In the genomic region with DNA sequence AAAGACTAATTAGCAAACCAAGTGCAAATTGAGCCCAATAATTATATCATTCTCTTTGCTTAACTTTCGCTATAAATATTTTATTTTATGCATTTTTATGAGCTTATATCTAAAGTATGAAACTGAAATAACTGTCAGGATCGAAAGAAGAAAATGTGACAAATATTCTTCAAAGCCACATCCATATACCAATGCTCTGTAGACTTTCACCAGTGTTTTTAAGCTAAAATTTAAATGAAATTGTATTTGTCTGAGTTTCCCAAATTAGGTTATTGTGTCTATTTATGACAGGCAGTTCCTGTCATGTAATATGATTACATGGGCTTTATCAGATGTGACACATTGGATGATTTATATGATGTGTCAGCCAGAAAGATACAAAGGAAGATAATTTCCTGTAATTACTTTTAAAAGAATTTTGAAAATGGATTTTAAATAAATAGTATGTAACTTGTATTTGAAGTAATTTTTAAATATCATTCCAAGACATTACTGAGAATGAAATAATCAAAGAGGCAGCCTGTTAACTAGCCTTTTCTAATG, we compare ENCODE assay signal across 2 cellular contexts.
TF ChIP-seq lines count a peak whose summit lies in the region.

No MANE protein-coding gene starts in this region.

TF ChIP-seq in SK-N-SH, 30 proteins besides CTCF, POLR2A, EP300 and RAD21 (continued from another document):
- TF ChIP-seq, protein P1, sequence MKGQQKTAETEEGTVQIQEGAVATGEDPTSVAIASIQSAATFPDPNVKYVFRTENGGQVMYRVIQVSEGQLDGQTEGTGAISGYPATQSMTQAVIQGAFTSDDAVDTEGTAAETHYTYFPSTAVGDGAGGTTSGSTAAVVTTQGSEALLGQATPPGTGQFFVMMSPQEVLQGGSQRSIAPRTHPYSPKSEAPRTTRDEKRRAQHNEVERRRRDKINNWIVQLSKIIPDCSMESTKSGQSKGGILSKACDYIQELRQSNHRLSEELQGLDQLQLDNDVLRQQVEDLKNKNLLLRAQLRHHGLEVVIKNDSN (IDR thresholded peaks at IDR 0.05; ENCODE audit: borderline replicate concordance, low read depth) = no peak
- TF ChIP-seq TAF1 (IDR thresholded peaks at IDR 0.05; ENCODE audit: borderline replicate concordance, low read depth, low read length) = no peak
- peak; percentile 76; the same call in 1 of the 2 replicates for TF ChIP-seq POLR2AphosphoS5 (IDR thresholded peaks at IDR 0.05; ENCODE audit: low read depth, low read length)
- peak; percentile 47; the same call in 1 of the 2 replicates for TF ChIP-seq RXRA (IDR thresholded peaks at IDR 0.05; ENCODE audit: borderline replicate concordance, low read depth)
- peak; percentile 89 for TF ChIP-seq TEAD4 (IDR thresholded peaks at IDR 0.05; ENCODE audit: borderline replicate concordance, insufficient read depth)
- peak; percentile 91 for TF ChIP-seq JUND (IDR thresholded peaks at IDR 0.05)
- TF ChIP-seq, protein P2, sequence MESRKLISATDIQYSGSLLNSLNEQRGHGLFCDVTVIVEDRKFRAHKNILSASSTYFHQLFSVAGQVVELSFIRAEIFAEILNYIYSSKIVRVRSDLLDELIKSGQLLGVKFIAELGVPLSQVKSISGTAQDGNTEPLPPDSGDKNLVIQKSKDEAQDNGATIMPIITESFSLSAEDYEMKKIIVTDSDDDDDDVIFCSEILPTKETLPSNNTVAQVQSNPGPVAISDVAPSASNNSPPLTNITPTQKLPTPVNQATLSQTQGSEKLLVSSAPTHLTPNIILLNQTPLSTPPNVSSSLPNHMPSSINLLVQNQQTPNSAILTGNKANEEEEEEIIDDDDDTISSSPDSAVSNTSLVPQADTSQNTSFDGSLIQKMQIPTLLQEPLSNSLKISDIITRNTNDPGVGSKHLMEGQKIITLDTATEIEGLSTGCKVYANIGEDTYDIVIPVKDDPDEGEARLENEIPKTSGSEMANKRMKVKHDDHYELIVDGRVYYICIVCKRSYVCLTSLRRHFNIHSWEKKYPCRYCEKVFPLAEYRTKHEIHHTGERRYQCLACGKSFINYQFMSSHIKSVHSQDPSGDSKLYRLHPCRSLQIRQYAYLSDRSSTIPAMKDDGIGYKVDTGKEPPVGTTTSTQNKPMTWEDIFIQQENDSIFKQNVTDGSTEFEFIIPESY (IDR thresholded peaks at IDR 0.05; ENCODE audit: borderline replicate concordance, low read depth) = 0 out of 2 replicates have a peak, but pooled peaks have one; percentile 25
- TF ChIP-seq YY1 (IDR thresholded peaks at IDR 0.05; ENCODE audit: low read depth) = no peak
- peak; percentile 88 for TF ChIP-seq TCF12 (IDR thresholded peaks at IDR 0.05)
- TF ChIP-seq, protein P3, sequence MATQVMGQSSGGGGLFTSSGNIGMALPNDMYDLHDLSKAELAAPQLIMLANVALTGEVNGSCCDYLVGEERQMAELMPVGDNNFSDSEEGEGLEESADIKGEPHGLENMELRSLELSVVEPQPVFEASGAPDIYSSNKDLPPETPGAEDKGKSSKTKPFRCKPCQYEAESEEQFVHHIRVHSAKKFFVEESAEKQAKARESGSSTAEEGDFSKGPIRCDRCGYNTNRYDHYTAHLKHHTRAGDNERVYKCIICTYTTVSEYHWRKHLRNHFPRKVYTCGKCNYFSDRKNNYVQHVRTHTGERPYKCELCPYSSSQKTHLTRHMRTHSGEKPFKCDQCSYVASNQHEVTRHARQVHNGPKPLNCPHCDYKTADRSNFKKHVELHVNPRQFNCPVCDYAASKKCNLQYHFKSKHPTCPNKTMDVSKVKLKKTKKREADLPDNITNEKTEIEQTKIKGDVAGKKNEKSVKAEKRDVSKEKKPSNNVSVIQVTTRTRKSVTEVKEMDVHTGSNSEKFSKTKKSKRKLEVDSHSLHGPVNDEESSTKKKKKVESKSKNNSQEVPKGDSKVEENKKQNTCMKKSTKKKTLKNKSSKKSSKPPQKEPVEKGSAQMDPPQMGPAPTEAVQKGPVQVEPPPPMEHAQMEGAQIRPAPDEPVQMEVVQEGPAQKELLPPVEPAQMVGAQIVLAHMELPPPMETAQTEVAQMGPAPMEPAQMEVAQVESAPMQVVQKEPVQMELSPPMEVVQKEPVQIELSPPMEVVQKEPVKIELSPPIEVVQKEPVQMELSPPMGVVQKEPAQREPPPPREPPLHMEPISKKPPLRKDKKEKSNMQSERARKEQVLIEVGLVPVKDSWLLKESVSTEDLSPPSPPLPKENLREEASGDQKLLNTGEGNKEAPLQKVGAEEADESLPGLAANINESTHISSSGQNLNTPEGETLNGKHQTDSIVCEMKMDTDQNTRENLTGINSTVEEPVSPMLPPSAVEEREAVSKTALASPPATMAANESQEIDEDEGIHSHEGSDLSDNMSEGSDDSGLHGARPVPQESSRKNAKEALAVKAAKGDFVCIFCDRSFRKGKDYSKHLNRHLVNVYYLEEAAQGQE (IDR thresholded peaks at IDR 0.05; ENCODE audit: low read depth, low read length) = no peak

TF ChIP-seq in WTC11, 78 proteins besides CTCF, POLR2A, EP300 and RAD21 (continued from another document):
- TF ChIP-seq, protein P4, sequence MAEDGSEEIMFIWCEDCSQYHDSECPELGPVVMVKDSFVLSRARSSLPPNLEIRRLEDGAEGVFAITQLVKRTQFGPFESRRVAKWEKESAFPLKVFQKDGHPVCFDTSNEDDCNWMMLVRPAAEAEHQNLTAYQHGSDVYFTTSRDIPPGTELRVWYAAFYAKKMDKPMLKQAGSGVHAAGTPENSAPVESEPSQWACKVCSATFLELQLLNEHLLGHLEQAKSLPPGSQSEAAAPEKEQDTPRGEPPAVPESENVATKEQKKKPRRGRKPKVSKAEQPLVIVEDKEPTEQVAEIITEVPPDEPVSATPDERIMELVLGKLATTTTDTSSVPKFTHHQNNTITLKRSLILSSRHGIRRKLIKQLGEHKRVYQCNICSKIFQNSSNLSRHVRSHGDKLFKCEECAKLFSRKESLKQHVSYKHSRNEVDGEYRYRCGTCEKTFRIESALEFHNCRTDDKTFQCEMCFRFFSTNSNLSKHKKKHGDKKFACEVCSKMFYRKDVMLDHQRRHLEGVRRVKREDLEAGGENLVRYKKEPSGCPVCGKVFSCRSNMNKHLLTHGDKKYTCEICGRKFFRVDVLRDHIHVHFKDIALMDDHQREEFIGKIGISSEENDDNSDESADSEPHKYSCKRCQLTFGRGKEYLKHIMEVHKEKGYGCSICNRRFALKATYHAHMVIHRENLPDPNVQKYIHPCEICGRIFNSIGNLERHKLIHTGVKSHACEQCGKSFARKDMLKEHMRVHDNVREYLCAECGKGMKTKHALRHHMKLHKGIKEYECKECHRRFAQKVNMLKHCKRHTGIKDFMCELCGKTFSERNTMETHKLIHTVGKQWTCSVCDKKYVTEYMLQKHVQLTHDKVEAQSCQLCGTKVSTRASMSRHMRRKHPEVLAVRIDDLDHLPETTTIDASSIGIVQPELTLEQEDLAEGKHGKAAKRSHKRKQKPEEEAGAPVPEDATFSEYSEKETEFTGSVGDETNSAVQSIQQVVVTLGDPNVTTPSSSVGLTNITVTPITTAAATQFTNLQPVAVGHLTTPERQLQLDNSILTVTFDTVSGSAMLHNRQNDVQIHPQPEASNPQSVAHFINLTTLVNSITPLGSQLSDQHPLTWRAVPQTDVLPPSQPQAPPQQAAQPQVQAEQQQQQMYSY (CRISPR knock-in tag; IDR thresholded peaks at IDR 0.05) = no peak
- TF ChIP-seq JAZF1 (CRISPR knock-in tag; IDR thresholded peaks at IDR 0.05) = no peak
- no peak for TF ChIP-seq NR1H2 (CRISPR knock-in tag; IDR thresholded peaks at IDR 0.05)
- TF ChIP-seq JUN (CRISPR knock-in tag; IDR thresholded peaks at IDR 0.05) = no peak
- no peak for TF ChIP-seq RELA (CRISPR knock-in tag; IDR thresholded peaks at IDR 0.05; ENCODE audit: borderline replicate concordance)
- no peak for TF ChIP-seq ZNF138 (CRISPR knock-in tag; conservative IDR thresholded peaks at IDR 0.05)
- TF ChIP-seq IRF2 (CRISPR knock-in tag; IDR thresholded peaks at IDR 0.05; ENCODE audit: borderline replicate concordance, low read depth) = no peak
- TF ChIP-seq, protein P5, sequence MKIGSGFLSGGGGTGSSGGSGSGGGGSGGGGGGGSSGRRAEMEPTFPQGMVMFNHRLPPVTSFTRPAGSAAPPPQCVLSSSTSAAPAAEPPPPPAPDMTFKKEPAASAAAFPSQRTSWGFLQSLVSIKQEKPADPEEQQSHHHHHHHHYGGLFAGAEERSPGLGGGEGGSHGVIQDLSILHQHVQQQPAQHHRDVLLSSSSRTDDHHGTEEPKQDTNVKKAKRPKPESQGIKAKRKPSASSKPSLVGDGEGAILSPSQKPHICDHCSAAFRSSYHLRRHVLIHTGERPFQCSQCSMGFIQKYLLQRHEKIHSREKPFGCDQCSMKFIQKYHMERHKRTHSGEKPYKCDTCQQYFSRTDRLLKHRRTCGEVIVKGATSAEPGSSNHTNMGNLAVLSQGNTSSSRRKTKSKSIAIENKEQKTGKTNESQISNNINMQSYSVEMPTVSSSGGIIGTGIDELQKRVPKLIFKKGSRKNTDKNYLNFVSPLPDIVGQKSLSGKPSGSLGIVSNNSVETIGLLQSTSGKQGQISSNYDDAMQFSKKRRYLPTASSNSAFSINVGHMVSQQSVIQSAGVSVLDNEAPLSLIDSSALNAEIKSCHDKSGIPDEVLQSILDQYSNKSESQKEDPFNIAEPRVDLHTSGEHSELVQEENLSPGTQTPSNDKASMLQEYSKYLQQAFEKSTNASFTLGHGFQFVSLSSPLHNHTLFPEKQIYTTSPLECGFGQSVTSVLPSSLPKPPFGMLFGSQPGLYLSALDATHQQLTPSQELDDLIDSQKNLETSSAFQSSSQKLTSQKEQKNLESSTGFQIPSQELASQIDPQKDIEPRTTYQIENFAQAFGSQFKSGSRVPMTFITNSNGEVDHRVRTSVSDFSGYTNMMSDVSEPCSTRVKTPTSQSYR (CRISPR knock-in tag; IDR thresholded peaks at IDR 0.05) = no peak
- TF ChIP-seq, protein P6, sequence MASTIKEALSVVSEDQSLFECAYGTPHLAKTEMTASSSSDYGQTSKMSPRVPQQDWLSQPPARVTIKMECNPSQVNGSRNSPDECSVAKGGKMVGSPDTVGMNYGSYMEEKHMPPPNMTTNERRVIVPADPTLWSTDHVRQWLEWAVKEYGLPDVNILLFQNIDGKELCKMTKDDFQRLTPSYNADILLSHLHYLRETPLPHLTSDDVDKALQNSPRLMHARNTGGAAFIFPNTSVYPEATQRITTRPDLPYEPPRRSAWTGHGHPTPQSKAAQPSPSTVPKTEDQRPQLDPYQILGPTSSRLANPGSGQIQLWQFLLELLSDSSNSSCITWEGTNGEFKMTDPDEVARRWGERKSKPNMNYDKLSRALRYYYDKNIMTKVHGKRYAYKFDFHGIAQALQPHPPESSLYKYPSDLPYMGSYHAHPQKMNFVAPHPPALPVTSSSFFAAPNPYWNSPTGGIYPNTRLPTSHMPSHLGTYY (CRISPR knock-in tag; IDR thresholded peaks at IDR 0.05) = no peak
- no peak for TF ChIP-seq KAT7 (CRISPR knock-in tag; IDR thresholded peaks at IDR 0.05; ENCODE audit: borderline replicate concordance)
- TF ChIP-seq, protein P7, sequence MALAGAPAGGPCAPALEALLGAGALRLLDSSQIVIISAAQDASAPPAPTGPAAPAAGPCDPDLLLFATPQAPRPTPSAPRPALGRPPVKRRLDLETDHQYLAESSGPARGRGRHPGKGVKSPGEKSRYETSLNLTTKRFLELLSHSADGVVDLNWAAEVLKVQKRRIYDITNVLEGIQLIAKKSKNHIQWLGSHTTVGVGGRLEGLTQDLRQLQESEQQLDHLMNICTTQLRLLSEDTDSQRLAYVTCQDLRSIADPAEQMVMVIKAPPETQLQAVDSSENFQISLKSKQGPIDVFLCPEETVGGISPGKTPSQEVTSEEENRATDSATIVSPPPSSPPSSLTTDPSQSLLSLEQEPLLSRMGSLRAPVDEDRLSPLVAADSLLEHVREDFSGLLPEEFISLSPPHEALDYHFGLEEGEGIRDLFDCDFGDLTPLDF (CRISPR knock-in tag; IDR thresholded peaks at IDR 0.05) = no peak
- TF ChIP-seq SOX15 (CRISPR knock-in tag; IDR thresholded peaks at IDR 0.05) = no peak
- no peak for TF ChIP-seq ZNF396 (CRISPR knock-in tag; IDR thresholded peaks at IDR 0.05; ENCODE audit: borderline replicate concordance)
- TF ChIP-seq ESRRA (CRISPR knock-in tag; IDR thresholded peaks at IDR 0.05; ENCODE audit: borderline replicate concordance) = no peak
- TF ChIP-seq, protein P8, sequence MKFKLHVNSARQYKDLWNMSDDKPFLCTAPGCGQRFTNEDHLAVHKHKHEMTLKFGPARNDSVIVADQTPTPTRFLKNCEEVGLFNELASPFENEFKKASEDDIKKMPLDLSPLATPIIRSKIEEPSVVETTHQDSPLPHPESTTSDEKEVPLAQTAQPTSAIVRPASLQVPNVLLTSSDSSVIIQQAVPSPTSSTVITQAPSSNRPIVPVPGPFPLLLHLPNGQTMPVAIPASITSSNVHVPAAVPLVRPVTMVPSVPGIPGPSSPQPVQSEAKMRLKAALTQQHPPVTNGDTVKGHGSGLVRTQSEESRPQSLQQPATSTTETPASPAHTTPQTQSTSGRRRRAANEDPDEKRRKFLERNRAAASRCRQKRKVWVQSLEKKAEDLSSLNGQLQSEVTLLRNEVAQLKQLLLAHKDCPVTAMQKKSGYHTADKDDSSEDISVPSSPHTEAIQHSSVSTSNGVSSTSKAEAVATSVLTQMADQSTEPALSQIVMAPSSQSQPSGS (CRISPR knock-in tag; IDR thresholded peaks at IDR 0.05; ENCODE audit: borderline replicate concordance, low read depth) = no peak
- no peak for TF ChIP-seq CBFB (CRISPR knock-in tag; IDR thresholded peaks at IDR 0.05; ENCODE audit: low read depth)
- no peak for TF ChIP-seq PRRX2 (CRISPR knock-in tag; IDR thresholded peaks at IDR 0.05)
TF ChIP-seq in WTC11: peak in this region for 0.
